Comparison of ENCODE assay signal across 1 cellular context in the genomic region with DNA sequence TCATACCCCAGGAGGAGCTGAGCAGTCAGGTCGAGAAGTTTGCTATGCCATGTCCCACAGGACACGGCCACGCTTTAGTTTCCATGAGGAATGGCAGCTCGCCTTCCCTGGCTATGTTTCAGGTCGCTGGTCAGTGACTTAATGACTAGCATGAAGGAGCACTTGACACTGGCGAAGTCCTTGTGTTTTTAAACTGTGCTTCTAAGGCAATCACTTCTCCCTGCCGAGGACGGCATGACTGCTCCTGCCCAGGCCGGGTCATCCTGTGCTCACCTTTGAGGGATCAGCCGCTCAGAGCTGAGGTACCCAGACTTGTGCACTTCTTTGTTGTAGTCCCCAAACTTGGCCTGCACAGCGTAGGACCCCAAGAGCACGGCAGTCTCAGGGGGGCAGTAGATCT.
TF ChIP-seq lines count a peak whose summit lies in the region.

No MANE protein-coding gene starts in this region.

TF ChIP-seq in GM12878, 131 proteins besides CTCF, POLR2A, EP300 and RAD21:
- TF ChIP-seq CHD2 (IDR thresholded peaks at IDR 0.05; ENCODE audit: borderline replicate concordance, low read depth, low read length) = no peak
- TF ChIP-seq CEBPB (IDR thresholded peaks at IDR 0.05; ENCODE audit: borderline replicate concordance in 1 of 2, low read depth in 2 of 2, low read length in 2 of 2) = no peak
- TF ChIP-seq, protein P1, sequence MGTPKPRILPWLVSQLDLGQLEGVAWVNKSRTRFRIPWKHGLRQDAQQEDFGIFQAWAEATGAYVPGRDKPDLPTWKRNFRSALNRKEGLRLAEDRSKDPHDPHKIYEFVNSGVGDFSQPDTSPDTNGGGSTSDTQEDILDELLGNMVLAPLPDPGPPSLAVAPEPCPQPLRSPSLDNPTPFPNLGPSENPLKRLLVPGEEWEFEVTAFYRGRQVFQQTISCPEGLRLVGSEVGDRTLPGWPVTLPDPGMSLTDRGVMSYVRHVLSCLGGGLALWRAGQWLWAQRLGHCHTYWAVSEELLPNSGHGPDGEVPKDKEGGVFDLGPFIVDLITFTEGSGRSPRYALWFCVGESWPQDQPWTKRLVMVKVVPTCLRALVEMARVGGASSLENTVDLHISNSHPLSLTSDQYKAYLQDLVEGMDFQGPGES (IDR thresholded peaks at IDR 0.05) = no peak
- TF ChIP-seq ZBTB33 (IDR thresholded peaks at IDR 0.05) = no peak
- TF ChIP-seq MEF2A (IDR thresholded peaks at IDR 0.05; ENCODE audit: insufficient read depth, low read depth, low read length) = no peak
- TF ChIP-seq ETV6 (conservative IDR thresholded peaks at IDR 0.05 in 1 of 2, IDR thresholded peaks at IDR 0.05 in 1 of 2; ENCODE audit: borderline replicate concordance in 1 of 2, low read depth in 1 of 2) = no peak
